In the genomic region with DNA sequence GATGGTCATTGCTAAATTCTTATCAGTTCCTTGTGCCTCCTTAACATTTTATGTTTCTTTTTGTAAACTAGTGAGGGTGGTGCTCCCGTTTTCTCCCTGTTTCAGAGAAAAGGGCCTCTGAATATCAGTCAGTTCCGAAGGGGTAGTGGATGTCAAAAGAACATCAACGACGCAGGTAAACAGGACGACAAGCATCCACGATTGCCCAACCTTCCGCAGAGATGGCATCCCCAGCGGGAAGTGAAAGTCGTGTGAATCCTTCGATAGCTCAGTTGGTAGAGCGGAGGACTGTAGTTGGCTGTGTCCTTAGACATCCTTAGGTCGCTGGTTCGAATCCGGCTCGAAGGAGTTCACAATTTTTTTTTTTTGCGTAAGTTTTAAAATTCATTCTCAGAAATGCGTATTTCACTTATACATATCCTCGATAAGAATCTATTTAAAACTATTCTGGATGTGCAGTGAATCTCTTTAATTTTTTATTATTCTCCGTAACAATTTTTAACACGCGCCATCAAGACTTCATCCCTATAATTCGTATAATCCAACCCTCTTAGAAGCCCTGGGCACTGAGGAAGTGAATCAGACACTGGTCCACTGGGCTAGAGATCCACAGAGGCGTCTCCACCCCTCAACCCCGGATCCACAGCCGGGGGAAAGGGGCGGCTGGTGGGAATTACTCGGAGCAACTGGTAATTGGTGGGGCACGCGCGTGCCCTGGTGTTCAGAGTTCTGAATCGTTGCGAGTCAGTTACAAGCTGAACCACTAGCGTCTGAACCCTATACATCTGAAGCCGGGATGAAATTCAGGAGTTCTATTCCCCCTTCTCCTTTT, we compare ENCODE assay signal across 8 cellular contexts.
DNase-seq lines count a peak whose midpoint lies in the region; ATAC-seq and TF ChIP-seq lines count a peak whose summit lies in the region.

No MANE protein-coding gene starts in this region.

- H3K4me3 ChIP-seq in retinal pigment epithelial cell (ENCODE audit: low read length) = peak overlapping the region; percentile 76

- TF ChIP-seq CTCF in GM12873 (IDR thresholded peaks at IDR 0.05; ENCODE audit: insufficient read depth, low read depth, low read length, missing control alignments) (peak; percentile 38), retinal pigment epithelial cell (conservative IDR thresholded peaks at IDR 0.05; ENCODE audit: low read depth, low read length) (no peak)

- ATAC-seq in HG02973 (IDR thresholded peaks at IDR 0.05; ENCODE audit: unreplicated experiment) (peak; percentile 52), GM18870 (IDR thresholded peaks at IDR 0.05; ENCODE audit: unreplicated experiment) (no peak)

- DNase-seq in NCI-H2029 (lab: John Stamatoyannopoulos, UW) (peak; percentile 90), T-helper 22 cell (ENCODE audit: low read depth) (peak; percentile 88), astrocyte of the hippocampus (ENCODE audit: low read depth, low spot score) (peak; percentile 93), hippocampal formation (lab: John Stamatoyannopoulos, UW) (peak; percentile 81 to 94), retinal pigment epithelial cell (ENCODE audit: low read depth) (peak; percentile 54)
